ENCODE assay signal across 33 cellular contexts in genomic region chr20:16609066-16609465, GRCh38.
"Had no signal": no experiment of that assay in that cellular context is flagged by ENCODE, and none has a peak within 500 bp of the region (broad histone marks: within the 10 kb centered on the region; RNA-seq: fewer than 3 reads in every experiment).

No MANE protein-coding gene starts in this region.

- H3K27ac ChIP-seq: SJSA1 had no signal

- H3K9me3 ChIP-seq: Peyer's patch, SJSA1 had no signal

- H3K27ac Mint-ChIP-seq: activated CD4-positive, alpha-beta T cell treated with anti-CD3 and anti-CD28 coated beads, Interleukin-2, amount 10 ng/mL, durations not matched to agents 24 days and 14 days; activated naive CD4-positive, alpha-beta T cell treated with anti-CD3 and anti-CD28 coated beads for 36 hours; activated naive CD8-positive, alpha-beta T cell; activated naive CD8-positive, alpha-beta T cell treated with anti-CD3 and anti-CD28 coated beads, Interleukin-2, amount 50 U/mL, for 24 hours; activated T-helper 1 cell treated with anti-CD3 and anti-CD28 coated beads, Interleukin-12 subunit alpha, Interleukin-12 subunit beta, Interleukin-2, Interleukin-4 antibody, amounts not matched to agents 30 ng/mL and 10 ng/mL and 1 ng/mL, durations not matched to agents 14 hours and 24 hours and 36 hours had no signal

- H3K27me3 ChIP-seq: Peyer's patch, SJSA1 had no signal

- H3K4me3 Mint-ChIP-seq: activated CD4-positive, alpha-beta T cell treated with anti-CD3 and anti-CD28 coated beads, Interleukin-2, amount 10 ng/mL, durations not matched to agents 24 days and 14 days; activated naive CD4-positive, alpha-beta T cell treated with anti-CD3 and anti-CD28 coated beads for 36 hours; activated naive CD8-positive, alpha-beta T cell; activated naive CD8-positive, alpha-beta T cell treated with anti-CD3 and anti-CD28 coated beads, Interleukin-2, amount 50 U/mL, for 24 hours; activated T-cell treated with anti-CD3 and anti-CD28 coated beads, Interleukin-2, amount 50 U/mL, for 4 hours; activated T-helper 1 cell treated with anti-CD3 and anti-CD28 coated beads, Interleukin-12 subunit alpha, Interleukin-12 subunit beta, Interleukin-2, Interleukin-4 antibody, amounts not matched to agents 30 ng/mL and 10 ng/mL and 1 ng/mL, durations not matched to agents 14 hours and 24 hours and 36 hours had no signal

- H3K4me1 Mint-ChIP-seq: activated CD4-positive, alpha-beta T cell treated with anti-CD3 and anti-CD28 coated beads, Interleukin-2, amount 10 ng/mL, durations not matched to agents 24 days and 14 days; activated naive CD8-positive, alpha-beta T cell treated with anti-CD3 and anti-CD28 coated beads, Interleukin-2, amount 50 U/mL, for 24 hours had no signal

- DNase-seq: activated CD4-positive, alpha-beta T cell treated with anti-CD3 and anti-CD28 coated beads, Interleukin-2, amount 10 ng/mL, durations not matched to agents 24 days and 14 days; activated CD4-positive, alpha-beta T cell treated with anti-CD3 and anti-CD28 coated beads, Interleukin-2, amount 50 U/mL, for 4 hours; activated CD8-positive, alpha-beta memory T cell treated with anti-CD3 and anti-CD28 coated beads, Interleukin-2, amount 50 U/mL, for 4 hours; activated gamma-delta T cell treated with Interleukin-2 at 50 U/mL for 16 hours; activated naive CD4-positive, alpha-beta T cell treated with anti-CD3 and anti-CD28 coated beads for 36 hours; activated naive CD8-positive, alpha-beta T cell treated with anti-CD3 and anti-CD28 coated beads, Interleukin-2, amount 50 U/mL, for 24 hours; activated T-cell treated with anti-CD3 and anti-CD28 coated beads for 4 hours; activated T-cell treated with anti-CD3 and anti-CD28 coated beads, Interleukin-2, amount 50 U/mL, for 4 hours; amniotic stem cell; aorta; cerebellar nuclear complex; KG1; MM.1S; MV-4-11; NCI-H1092; NCI-H1436 treated with DMSO at 0.1 percent for 48 hours; NCI-H2029; NCI-H345; NCI-H524 treated with DMSO at 0.1 percent for 48 hours; NCI-H748 treated with DMSO at 0.1 percent for 48 hours; NK-92 treated with Interleukin-12 subunit alpha and Interleukin-12 subunit beta, amount 100 ng/mL, for 24 hours; PC-3; Peyer's patch; RPMI8226; SHP77 treated with DMSO at 0.1 percent for 48 hours; SW 1271; T-helper 1 cell; T-helper 2 cell; T-helper 9 cell had no signal

- H3K36me3 ChIP-seq: Peyer's patch, SJSA1 had no signal

- ATAC-seq: activated naive CD8-positive, alpha-beta T cell treated with anti-CD3 and anti-CD28 coated beads, Interleukin-2, amount 50 U/mL, for 24 hours; activated T-cell treated with anti-CD3 and anti-CD28 coated beads, Interleukin-2, amount 50 U/mL, for 4 hours; PC-3; SK-N-SH treated with all-trans-retinoic acid at 6 μM for 48 hours had no signal

- H3K9me3 Mint-ChIP-seq: activated CD4-positive, alpha-beta T cell treated with anti-CD3 and anti-CD28 coated beads, Interleukin-2, amount 10 ng/mL, durations not matched to agents 24 days and 14 days; activated naive CD4-positive, alpha-beta T cell treated with anti-CD3 and anti-CD28 coated beads for 36 hours; activated naive CD8-positive, alpha-beta T cell treated with anti-CD3 and anti-CD28 coated beads, Interleukin-2, amount 50 U/mL, for 24 hours; activated T-cell treated with anti-CD3 and anti-CD28 coated beads, Interleukin-2, amount 50 U/mL, for 4 hours; activated T-helper 1 cell treated with anti-CD3 and anti-CD28 coated beads, Interleukin-12 subunit alpha, Interleukin-12 subunit beta, Interleukin-2, Interleukin-4 antibody, amounts not matched to agents 30 ng/mL and 10 ng/mL and 1 ng/mL, durations not matched to agents 14 hours and 24 hours and 36 hours had no signal

- H3K4me1 ChIP-seq: SJSA1 had no signal

- H3K36me3 Mint-ChIP-seq: activated naive CD8-positive, alpha-beta T cell had no signal

- H3K4me3 ChIP-seq: Peyer's patch, SJSA1 had no signal
